ENCODE assay signal across 8 cellular contexts in genomic region chr3:195907730-195908438, GRCh38. TPM values are rescaled to one million over a fixed set of nuclear protein-coding genes. Genes with fewer than 3 reads are reported as not detected.
DNase-seq lines count a peak whose midpoint lies in the region; ATAC-seq and TF ChIP-seq lines count a peak whose summit lies in the region.

No MANE protein-coding gene starts in this region.

- H3K36me3 ChIP-seq in cardiac muscle cell, result no peaks in the 10 kb centered on the region

- H3K4me3 ChIP-seq in cardiac muscle cell, result peak overlapping the region; percentile 67
- peak overlapping the region; percentile 44 for H3K4me3 ChIP-seq in retinal pigment epithelial cell (ENCODE audit: low read length)

- DNase-seq in NCI-H748 (lab: John Stamatoyannopoulos, UW; ENCODE audit: unreplicated experiment), result peak; percentile 27
- DNase-seq in NCI-H748 treated with DMSO at 0.1 percent for 48 hours (lab: John Stamatoyannopoulos, UW), result no peak
- peak; percentile 73 for DNase-seq in RKO (ENCODE audit: low spot score)
- DNase-seq in activated gamma-delta T cell treated with Interleukin-2 at 50 U/mL for 16 hours, result peak; percentile 51
- DNase-seq in cardiac muscle cell (ENCODE audit: low read depth in 1 of 2, low spot score in 1 of 2), result peak; percentile 32 to 63
- no peak for DNase-seq in retinal pigment epithelial cell (ENCODE audit: low read depth)
- no peak for DNase-seq in foreskin melanocyte

- no peak for TF ChIP-seq CTCF in cardiac muscle cell (IDR thresholded peaks at IDR 0.05; ENCODE audit: low read depth, low read length)
- no peak for TF ChIP-seq CTCF in retinal pigment epithelial cell (conservative IDR thresholded peaks at IDR 0.05; ENCODE audit: low read depth, low read length)

- peaks cover 22% of the 10 kb centered on the region for H3K4me1 ChIP-seq in cardiac muscle cell (ENCODE audit: low read depth)

- H3K27ac ChIP-seq in cardiac muscle cell, result peak overlapping the region; percentile 41

- ATAC-seq in HG03439 (IDR thresholded peaks at IDR 0.05; ENCODE audit: unreplicated experiment), result peak; percentile 25

- no peaks in the 10 kb centered on the region for H3K27me3 ChIP-seq in cardiac muscle cell

- no peaks in the 10 kb centered on the region for H3K9me3 ChIP-seq in cardiac muscle cell (ENCODE audit: low read depth)

RNA-seq across cellular contexts. Expression of gene TNK2, which starts 0.5 kb away (rescaled TPM):
- 61.5 and 95.3 TPM in 2 replicates for total RNA-seq in cardiac muscle cell
- polyA plus RNA-seq in cardiac muscle cell, result 26.1 and 29.8 TPM in 2 replicates

Comparison
In these comparisons a context has a peak if more than half of its experiments do, and no peak if none do; other contexts are left out.
1. DNase-seq: peak in NCI-H748 (single experiment), RKO (single experiment), activated gamma-delta T cell treated with Interleukin-2 at 50 U/mL for 16 hours (single experiment) and cardiac muscle cell (2 of 2); none in NCI-H748 treated with DMSO at 0.1 percent for 48 hours (single experiment), retinal pigment epithelial cell (single experiment) and foreskin melanocyte (single experiment).